Comparison of ENCODE assay signal across 12 cellular contexts in genomic region chr2:200077210-200077650, GRCh38.
DNase-seq lines count a peak whose midpoint lies in the region; ATAC-seq, FAIRE-seq and TF ChIP-seq lines count a peak whose summit lies in the region.
"Had no signal": no experiment of that assay in that cellular context is flagged by ENCODE, and none has a peak within 500 bp of the region (broad histone marks: within the 10 kb centered on the region; RNA-seq: fewer than 3 reads in every experiment).

No MANE protein-coding gene starts in this region.

- H3K9me1 ChIP-seq in K562 (ENCODE audit: control insufficient read depth, insufficient read depth, low read length), result no peaks in the 10 kb centered on the region

- H3K36me3 ChIP-seq in K562 (ENCODE audit: control insufficient read depth, insufficient read depth, low read length), result no peaks in the 10 kb centered on the region
- H3K36me3 ChIP-seq: heart left ventricle had no signal

- no peak overlapping the region for H3K9ac ChIP-seq in K562 (ENCODE audit: insufficient read depth in 1 of 2, low read depth in 2 of 2, low read length in 2 of 2)

- TF ChIP-seq EP300 in A549 (IDR thresholded peaks at IDR 0.05), result no peak
- TF ChIP-seq EP300 in K562 (IDR thresholded peaks at IDR 0.05; ENCODE audit: low read length), result no peak

- in situ Hi-C loops in K562 (cut with MboI), result loop anchor here (5.0 kb wide), 1 partner anchor 40 kb away; no protein-coding TSS in a partner anchor

- TF ChIP-seq CTCF in A549 (IDR thresholded peaks at IDR 0.05) (no peak), K562 (IDR thresholded peaks at IDR 0.05 in 2 of 3, conservative IDR thresholded peaks at IDR 0.05 in 1 of 3; ENCODE audit: insufficient read depth in 2 of 3, low read depth in 1 of 3, low read length in 3 of 3) (no peak)

- H3K4me3 ChIP-seq in A549 (no peak overlapping the region), K562 (no peak overlapping the region)
- H3K4me3 ChIP-seq: GM23338, heart left ventricle had no signal

- BruUV-seq in K562 (replicated peaks; lab: Mats Ljungman, UMichigan), result no TSS peak

- peak overlapping the region; percentile 64 to 67 for H3K27ac ChIP-seq in A549
- H3K27ac ChIP-seq in K562 (ENCODE audit: extremely low read depth, low read depth, low read length), result no peak overlapping the region

- WGBS in A549 (ENCODE audit: missing lambda C conversion rate), result 30% methylated on average over 5 of the region's 5 CpGs
- 29% methylated on average over 5 of the region's 5 CpGs for WGBS in K562 (ENCODE audit: insufficient coverage, low coverage, missing lambda C conversion rate)

- TF ChIP-seq POLR2A in A549 (IDR thresholded peaks at IDR 0.05; ENCODE audit: low read length) (no peak), K562 (conservative IDR thresholded peaks at IDR 0.05) (no peak)

- peaks cover 24% of the 10 kb centered on the region for H3K4me1 ChIP-seq in A549
- H3K4me1 ChIP-seq in K562 (replicated peaks in 1 of 2; ENCODE audit: control insufficient read depth in 2 of 2, insufficient read depth in 2 of 2, low read length in 2 of 2), result no peaks in the 10 kb centered on the region

- FAIRE-seq in A549 (lab: Jason Lieb, UNC), result no peak
- peak; percentile 6 for FAIRE-seq in K562 (lab: Jason Lieb, UNC)

- intact Hi-C loops in K562 (cut with micrococcal nuclease), result no loop called here

- peak; percentile 12 to 48 for DNase-seq in A549 (ENCODE audit: low read depth in 1 of 2, low spot score in 1 of 2)
- peak; percentile 93 for DNase-seq in HCEC 1CT
- no peak for DNase-seq in K562 (ENCODE audit: extremely low read depth in 1 of 4, low spot score in 3 of 4)
- peak; percentile 58 for DNase-seq in left kidney (ENCODE audit: low read depth, low spot score)
- DNase-seq in D341Med (ENCODE audit: low spot score), result no peak
- no peak for DNase-seq in putamen (ENCODE audit: low spot score)
- DNase-seq in Ammon's horn (ENCODE audit: low spot score), result no peak
- DNase-seq: activated CD4-positive, CD25-positive, alpha-beta regulatory T cell; CD4-positive, alpha-beta memory T cell; heart left ventricle had no signal

- CTCF ChIA-PET in A549 (lab: Yijun Ruan, JAX) (interaction anchor here (0.6 kb wide), 1 partner anchor 121 kb away, joined by 3 read pairs; no protein-coding TSS in a partner anchor), K562 (lab: Yijun Ruan, JAX; ENCODE audit: low intra/inter-chr PET ratio) (no interaction called here)

- no peaks in the 10 kb centered on the region for H3K79me2 ChIP-seq in K562 (ENCODE audit: control insufficient read depth, insufficient read depth, low read length)

- H2AFZ ChIP-seq in K562 (ENCODE audit: low read depth, low read length), result no peak overlapping the region

- H3K9me3 ChIP-seq in A549 (no peaks in the 10 kb centered on the region), K562 (replicated peaks; ENCODE audit: control insufficient read depth, insufficient read depth, low read depth, low read length) (no peaks in the 10 kb centered on the region)

- TF ChIP-seq RAD21 in A549 (conservative IDR thresholded peaks at IDR 0.05 in 1 of 2, IDR thresholded peaks at IDR 0.05 in 1 of 2), result no peak
- no peak for TF ChIP-seq RAD21 in K562 (CRISPR knock-in tag; conservative IDR thresholded peaks at IDR 0.05 in 1 of 2, IDR thresholded peaks at IDR 0.05 in 1 of 2)

- H4K20me1 ChIP-seq in K562 (replicated peaks; ENCODE audit: control insufficient read depth, insufficient read depth, low read length), result no peaks in the 10 kb centered on the region

- peak in 1 of 2 experiments; percentile 84; a peak in 3 of 6 replicates for ATAC-seq in A549
- no peak for ATAC-seq in K562
- ATAC-seq in GM21737 (IDR thresholded peaks at IDR 0.05; ENCODE audit: unreplicated experiment), result no peak
- ATAC-seq: GM23338, heart left ventricle had no signal

- no peaks in the 10 kb centered on the region for H3K27me3 ChIP-seq in K562 (ENCODE audit: control insufficient read depth in 2 of 2, insufficient read depth in 2 of 2, low read length in 2 of 2)
- H3K27me3 ChIP-seq: heart left ventricle had no signal

- H3K4me2 ChIP-seq in A549 (peak overlapping the region; percentile 69), K562 (ENCODE audit: insufficient read depth, low read length) (no peak overlapping the region)
- H3K4me2 ChIP-seq: GM23338 had no signal

- POLR2A ChIA-PET in A549 (lab: Yijun Ruan, JAX) (no interaction called here), K562 (lab: Yijun Ruan, JAX) (no interaction called here)

TF ChIP-seq in A549, 52 proteins besides CTCF, POLR2A, EP300 and RAD21 (continues in another document):
- TF ChIP-seq KDM1A (IDR thresholded peaks at IDR 0.05; ENCODE audit: low read depth) (no peak), NPAS2 (CRISPR knock-in tag; IDR thresholded peaks at IDR 0.05; ENCODE audit: borderline replicate concordance) (no peak), GATA3 (IDR thresholded peaks at IDR 0.05; ENCODE audit: borderline replicate concordance) (0 out of 2 replicates have a peak, but pooled peaks have one; percentile 14), ZFP36 (IDR thresholded peaks at IDR 0.05; ENCODE audit: borderline replicate concordance, partially characterized antibody) (no peak), ESRRA (IDR thresholded peaks at IDR 0.05; ENCODE audit: borderline replicate concordance, low read length) (no peak), ZC3H11A (IDR thresholded peaks at IDR 0.05) (no peak), NR3C1 (IDR thresholded peaks at IDR 0.05) (no peak), BCL3 (IDR thresholded peaks at IDR 0.05) (no peak), JUN (IDR thresholded peaks at IDR 0.05) (no peak), CBX8 (IDR thresholded peaks at IDR 0.05) (no peak), FOSL2 (IDR thresholded peaks at IDR 0.05) (no peak), FOSL2 (CRISPR knock-in tag; IDR thresholded peaks at IDR 0.05) (0 out of 2 replicates have a peak, but pooled peaks have one; percentile 25), BHLHE40 (IDR thresholded peaks at IDR 0.05; ENCODE audit: low read depth, low read length) (no peak), HOXB13 (CRISPR knock-in tag; IDR thresholded peaks at IDR 0.05; ENCODE audit: low read depth) (no peak), TFCP2L1 (CRISPR knock-in tag; IDR thresholded peaks at IDR 0.05) (no peak), HDAC2 (IDR thresholded peaks at IDR 0.05) (no peak), FOXS1 (CRISPR knock-in tag; IDR thresholded peaks at IDR 0.05) (no peak), TP53 (CRISPR knock-in tag; IDR thresholded peaks at IDR 0.05) (no peak)

TF ChIP-seq in K562, 482 proteins besides CTCF, POLR2A, EP300 and RAD21:
- TF ChIP-seq JUN (IDR thresholded peaks at IDR 0.05; ENCODE audit: borderline replicate concordance, low read depth, low read length) (no peak), JUN (CRISPR knock-in tag; IDR thresholded peaks at IDR 0.05; ENCODE audit: borderline replicate concordance) (no peak), FOXA3 (CRISPR knock-in tag; conservative IDR thresholded peaks at IDR 0.05 in 1 of 2, IDR thresholded peaks at IDR 0.05 in 1 of 2) (peak in 1 of 2 experiments; percentile 45; a peak in 1 of 4 replicates), TCF7L2 (IDR thresholded peaks at IDR 0.05; ENCODE audit: low read depth, low read length) (no peak), CBX8 (IDR thresholded peaks at IDR 0.05; ENCODE audit: borderline replicate concordance, extremely low read depth, low read depth, low read length, poor library complexity, severe bottlenecking) (no peak)

Comparison
In these comparisons a context has a peak if more than half of its experiments do, and no peak if none do; other contexts are left out.
1. DNase-seq: peak in A549 (2 of 2), HCEC 1CT (single experiment) and left kidney (single experiment); none in K562 (0 of 4), D341Med (single experiment), putamen (single experiment) and Ammon's horn (single experiment).
2. Of the 35 proteins assayed by ChIP-seq in both K562 and A549: peak only in K562: none; only in A549: MAX; in both: none; in neither: 33; mixed calls (peak in some experiments, not most) for 1.